Comparison of ENCODE assay signal across 11 cellular contexts in the genomic region with DNA sequence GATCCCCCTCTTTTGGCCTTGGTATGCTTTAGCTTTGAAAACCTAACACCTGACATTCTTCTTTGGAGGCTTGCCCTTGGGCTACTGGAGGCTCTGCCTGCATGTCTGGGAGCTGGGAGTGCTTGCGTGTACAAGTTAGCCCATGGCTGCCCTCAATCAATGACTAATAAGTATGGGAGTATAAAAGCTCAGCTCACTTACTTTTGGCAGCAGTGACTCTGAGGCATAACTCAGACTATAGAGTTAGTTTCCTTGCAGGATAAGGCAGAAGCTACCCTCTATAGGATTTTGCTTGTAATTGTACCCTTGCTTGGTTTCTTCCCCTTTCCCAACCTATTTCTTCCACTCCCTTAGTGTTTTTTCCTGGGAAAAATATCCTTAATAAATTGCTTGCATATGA.
DNase-seq lines count a peak whose midpoint lies in the region; ATAC-seq and TF ChIP-seq lines count a peak whose summit lies in the region.
"Had no signal": no experiment of that assay in that cellular context is flagged by ENCODE, and none has a peak within 500 bp of the region (broad histone marks: within the 10 kb centered on the region; RNA-seq: fewer than 3 reads in every experiment).

No MANE protein-coding gene starts in this region.

- H3K4me3 ChIP-seq in MG63, result no peak overlapping the region

- peak overlapping the region in 1 of 3 experiments; percentile 30 for H3K27ac Mint-ChIP-seq in nephron
- H3K27ac Mint-ChIP-seq: activated naive CD8-positive, alpha-beta T cell treated with anti-CD3 and anti-CD28 coated beads for 36 hours; natural killer cell treated with Interleukin-12 subunit alpha and Interleukin-12 subunit beta and Interleukin-15 and Interleukin-18, amount 100 ng/mL, for 72 hours had no signal

- no peak for TF ChIP-seq POLR2A in erythroblast (IDR thresholded peaks at IDR 0.05; ENCODE audit: low read length)

- peak; percentile 16 to 32 (median 30) for TF ChIP-seq CTCF in nephron (IDR thresholded peaks at IDR 0.05; ENCODE audit: unreplicated experiment in 3 of 3)

- no peaks in the 10 kb centered on the region for H3K36me3 ChIP-seq in MG63

- peaks cover 8% of the 10 kb centered on the region for H3K4me1 Mint-ChIP-seq in nephron

- no peak for ATAC-seq in GM19463 (IDR thresholded peaks at IDR 0.05; ENCODE audit: unreplicated experiment)
- ATAC-seq: natural killer cell treated with Interleukin-12 subunit alpha and Interleukin-12 subunit beta and Interleukin-15 and Interleukin-18, amount 100 ng/mL, for 72 hours had no signal

- no peaks in the 10 kb centered on the region for H3K27me3 Mint-ChIP-seq in nephron (ENCODE audit: low read depth)
- H3K27me3 Mint-ChIP-seq: activated naive CD8-positive, alpha-beta T cell treated with anti-CD3 and anti-CD28 coated beads for 36 hours had no signal

- DNase-seq in EH (ENCODE audit: low read depth) (peak; percentile 73), MG63 (peak; percentile 14), dedifferentiated amniotic fluid mesenchymal stem cell (ENCODE audit: extremely low spot score) (peak; percentile 19), erythroblast (lab: John Stamatoyannopoulos, UW) (no peak), DMS 273 treated with DMSO at 0.1 percent for 48 hours (lab: John Stamatoyannopoulos, UW) (no peak), NCI-H2081 (lab: John Stamatoyannopoulos, UW) (no peak)
- DNase-seq: activated naive CD8-positive, alpha-beta T cell treated with anti-CD3 and anti-CD28 coated beads for 36 hours; RPMI8226 had no signal

- H3K9me3 Mint-ChIP-seq in nephron, result no peaks in the 10 kb centered on the region
- H3K9me3 Mint-ChIP-seq: activated naive CD8-positive, alpha-beta T cell treated with anti-CD3 and anti-CD28 coated beads for 36 hours; natural killer cell treated with Interleukin-12 subunit alpha and Interleukin-12 subunit beta and Interleukin-15 and Interleukin-18, amount 100 ng/mL, for 72 hours had no signal

- H3K27me3 ChIP-seq in MG63, result no peaks in the 10 kb centered on the region

- no peaks in the 10 kb centered on the region for H3K36me3 Mint-ChIP-seq in nephron (ENCODE audit: low read depth)
- H3K36me3 Mint-ChIP-seq: activated naive CD8-positive, alpha-beta T cell treated with anti-CD3 and anti-CD28 coated beads for 36 hours had no signal

- no peak overlapping the region for H3K4me3 Mint-ChIP-seq in nephron
- H3K4me3 Mint-ChIP-seq: activated naive CD8-positive, alpha-beta T cell treated with anti-CD3 and anti-CD28 coated beads for 36 hours; natural killer cell treated with Interleukin-12 subunit alpha and Interleukin-12 subunit beta and Interleukin-15 and Interleukin-18, amount 100 ng/mL, for 72 hours had no signal

- H3K9me3 ChIP-seq in MG63, result no peaks in the 10 kb centered on the region

Comparison
In these comparisons a context has a peak if more than half of its experiments do, and no peak if none do; other contexts are left out.
1. DNase-seq: peak in EH (single experiment), MG63 (single experiment) and dedifferentiated amniotic fluid mesenchymal stem cell (single experiment); none in erythroblast (0 of 2), DMS 273 treated with DMSO at 0.1 percent for 48 hours (single experiment) and NCI-H2081 (0 of 2).